Comparison of ENCODE assay signal across 1 cellular context in genomic region chr20:49586967-49587587, GRCh38.
TF ChIP-seq lines count a peak whose summit lies in the region.

No MANE protein-coding gene starts in this region.

TF ChIP-seq in SK-N-SH, 30 proteins besides CTCF, POLR2A, EP300 and RAD21 (continued from another document):
- TF ChIP-seq CHD2 (IDR thresholded peaks at IDR 0.05; ENCODE audit: low read length, partially characterized antibody) (no peak), USF1 (IDR thresholded peaks at IDR 0.05; ENCODE audit: borderline replicate concordance, low read depth) (no peak), MEF2A (IDR thresholded peaks at IDR 0.05; ENCODE audit: borderline replicate concordance, low read depth) (no peak), TEAD4 (IDR thresholded peaks at IDR 0.05; ENCODE audit: borderline replicate concordance, insufficient read depth) (no peak), TCF12 (IDR thresholded peaks at IDR 0.05) (peak; percentile 83), GABPA (IDR thresholded peaks at IDR 0.05; ENCODE audit: low read depth) (no peak)
